ENCODE assay signal across 13 cellular contexts in genomic region chr11:112050721-112051120, GRCh38. TPM values are rescaled to one million over a fixed set of nuclear protein-coding genes. Genes with fewer than 3 reads are reported as not detected.
DNase-seq lines count a peak whose midpoint lies in the region; ATAC-seq and TF ChIP-seq lines count a peak whose summit lies in the region.
"Had no signal": no experiment of that assay in that cellular context is flagged by ENCODE, and none has a peak within 500 bp of the region (broad histone marks: within the 10 kb centered on the region; RNA-seq: fewer than 3 reads in every experiment).

No MANE protein-coding gene starts in this region.

- DNase-seq in central memory CD8-positive, alpha-beta T cell (ENCODE audit: low spot score in 2 of 2) = no peak
- DNase-seq in NCI-H187 (lab: John Stamatoyannopoulos, UW) = no peak
- no peak for DNase-seq in occipital lobe (lab: John Stamatoyannopoulos, UW)
- no peak for DNase-seq in gastrocnemius medialis
- DNase-seq: activated effector memory CD4-positive, alpha-beta T cell treated with Interleukin-2 at 50 U/mL for 16 hours; DMS53; mammary epithelial cell; NCI-H1092 treated with DMSO at 0.1 percent for 48 hours; PC-9 had no signal

- H3K27ac Mint-ChIP-seq in central memory CD8-positive, alpha-beta T cell (ENCODE audit: low read depth) = peak overlapping the region; percentile 62

- H3K27me3 ChIP-seq in gastrocnemius medialis = no peaks in the 10 kb centered on the region
- H3K27me3 ChIP-seq: right atrium auricular region had no signal

- H3K4me3 Mint-ChIP-seq in central memory CD8-positive, alpha-beta T cell = no peak overlapping the region

- peaks cover 5 to 79% of the 10 kb centered on the region in 2 donors for H3K36me3 ChIP-seq in gastrocnemius medialis

- in situ Hi-C loops in gastrocnemius medialis (cut with MboI; ENCODE audit: low sequenced_read_pairs in 4 of 4) = no loop called here

- ATAC-seq in GM18870 (IDR thresholded peaks at IDR 0.05; ENCODE audit: unreplicated experiment) = peak; percentile 82
- peak; percentile 93 for ATAC-seq in GM21529 (IDR thresholded peaks at IDR 0.05; ENCODE audit: unreplicated experiment)
- ATAC-seq in HG03139 (IDR thresholded peaks at IDR 0.05; ENCODE audit: unreplicated experiment) = peak; percentile 77
- no peak for ATAC-seq in central memory CD8-positive, alpha-beta T cell (replicated peaks; ENCODE audit: extremely low read depth, poor library complexity, severe bottlenecking)
- no peak for ATAC-seq in gastrocnemius medialis

- H3K4me3 ChIP-seq in gastrocnemius medialis = no peak overlapping the region
- H3K4me3 ChIP-seq: PC-9, right atrium auricular region had no signal

- intact Hi-C loops in gastrocnemius medialis (cut with DNase I; ENCODE audit: low total_unique reads) = no loop called here

- H3K9me3 ChIP-seq in gastrocnemius medialis = no peaks in the 10 kb centered on the region
- H3K9me3 ChIP-seq: right atrium auricular region had no signal

- H3K27me3 Mint-ChIP-seq in central memory CD8-positive, alpha-beta T cell = no peaks in the 10 kb centered on the region

- H3K4me1 ChIP-seq in gastrocnemius medialis = peaks cover 0 to 4% of the 10 kb centered on the region in 2 donors

- TF ChIP-seq CTCF in gastrocnemius medialis (IDR thresholded peaks at IDR 0.05 in 4 of 5, conservative IDR thresholded peaks at IDR 0.05 in 1 of 5) = no peak

- no peaks in the 10 kb centered on the region for H3K9me3 Mint-ChIP-seq in central memory CD8-positive, alpha-beta T cell

- no peak overlapping the region for H3K27ac ChIP-seq in gastrocnemius medialis
- H3K27ac ChIP-seq: PC-9, right atrium auricular region had no signal

- peaks cover 48% of the 10 kb centered on the region for H3K36me3 Mint-ChIP-seq in central memory CD8-positive, alpha-beta T cell (ENCODE audit: insufficient read depth)

- H3K4me1 Mint-ChIP-seq in central memory CD8-positive, alpha-beta T cell = peaks cover 19% of the 10 kb centered on the region

- no peak for TF ChIP-seq POLR2A in gastrocnemius medialis (IDR thresholded peaks at IDR 0.05)

RNA-seq across cellular contexts. Expression of gene PIH1D2, which starts 23.1 kb away (rescaled TPM):
- 2.0 TPM for total RNA-seq in occipital lobe
- total RNA-seq in gastrocnemius medialis = 1 to 10 TPM in 2 of 4 donors, under 1 TPM in 2; 0.42 to 1.6 (median 0.92) TPM

RNA-seq across cellular contexts. Expression of gene NKAPD1, which starts 23.4 kb away (rescaled TPM):
- total RNA-seq in occipital lobe = 52.6 TPM
- 10 to 100 TPM in 2 of 4 donors, 1 to 10 TPM in 2; 4.0 to 10.5 (median 9.0) TPM for total RNA-seq in gastrocnemius medialis

RNA-seq across cellular contexts. Expression of gene DLAT, which starts 25.5 kb away (rescaled TPM):
- total RNA-seq in occipital lobe (46.5 TPM), gastrocnemius medialis (100 to 1,000 TPM in 1 of 4 donors, 10 to 100 TPM in 3; 60.1 to 117 (median 67.8) TPM)

RNA-seq across cellular contexts. Expression of gene TIMM8B, which starts 35.8 kb away (rescaled TPM):
- total RNA-seq in occipital lobe (57.4 TPM), gastrocnemius medialis (10 to 100 TPM; 60.3 to 93.2 (median 69.4) TPM)

RNA-seq across cellular contexts. Expression of gene SDHD, which starts 36.0 kb away (rescaled TPM):
- total RNA-seq in occipital lobe = 73.6 TPM
- 100 to 1,000 TPM; 170 to 261 (median 202) TPM for total RNA-seq in gastrocnemius medialis

Comparison
In these comparisons a context has a peak if more than half of its experiments do, and no peak if none do; other contexts are left out.
1. ATAC-seq: peak in GM18870 (single experiment), GM21529 (single experiment) and HG03139 (single experiment); none in central memory CD8-positive, alpha-beta T cell (single experiment) and gastrocnemius medialis (0 of 2).